ENCODE assay signal across 9 cellular contexts in genomic region chr5:181190711-181191525, GRCh38. TPM values are rescaled to one million over a fixed set of nuclear protein-coding genes. Genes with fewer than 3 reads are reported as not detected.
DNase-seq lines count a peak whose midpoint lies in the region; ATAC-seq and TF ChIP-seq lines count a peak whose summit lies in the region.
"Had no signal": no experiment of that assay in that cellular context is flagged by ENCODE, and none has a peak within 500 bp of the region (broad histone marks: within the 10 kb centered on the region; RNA-seq: fewer than 3 reads in every experiment).

No MANE protein-coding gene starts in this region.

- no peaks in the 10 kb centered on the region for H3K9me3 Mint-ChIP-seq in nephron

- ATAC-seq in GM18907 (IDR thresholded peaks at IDR 0.05; ENCODE audit: unreplicated experiment) (peak; percentile 14), HG03139 (IDR thresholded peaks at IDR 0.05; ENCODE audit: unreplicated experiment) (peak; percentile 1)

- TF ChIP-seq CTCF in epithelial cell of proximal tubule (conservative IDR thresholded peaks at IDR 0.05; ENCODE audit: low read depth, low read length) (peak; percentile 29), nephron (IDR thresholded peaks at IDR 0.05; ENCODE audit: unreplicated experiment in 3 of 3) (peak in 2 of 3 experiments; percentile 10 to 20)

- H3K4me3 ChIP-seq in epithelial cell of proximal tubule (ENCODE audit: low read depth, low read length) = peak overlapping the region; percentile 87

- H3K4me3 Mint-ChIP-seq in nephron = peak overlapping the region; percentile 96 to 99 (median 98)

- no peaks in the 10 kb centered on the region for H3K36me3 Mint-ChIP-seq in nephron (ENCODE audit: low read depth)

- H3K27ac Mint-ChIP-seq in nephron = peak overlapping the region; percentile 47 to 95 (median 71)

- peaks cover 12% of the 10 kb centered on the region for H3K27me3 Mint-ChIP-seq in nephron (ENCODE audit: low read depth)

- DNase-seq in activated CD4-positive, alpha-beta T cell treated with anti-CD3 and anti-CD28 coated beads, Interleukin-2, amount 50 U/mL, for 48 hours = peak; percentile 55 to 63
- DNase-seq in epithelial cell of proximal tubule (ENCODE audit: low read depth) (no peak), DMS53 (lab: John Stamatoyannopoulos, UW) (no peak), NCI-H1930 (lab: John Stamatoyannopoulos, UW) (no peak), NCI-H2107 treated with DMSO at 0.1 percent for 48 hours (lab: John Stamatoyannopoulos, UW; ENCODE audit: unreplicated experiment) (no peak)

- H3K4me1 Mint-ChIP-seq in nephron = peaks cover 10% of the 10 kb centered on the region

RNA-seq across cellular contexts. Expression of gene TRIM7, which starts 14.1 kb away (rescaled TPM):
- 2.7 and 14.6 TPM in 2 replicates for total RNA-seq in epithelial cell of proximal tubule

RNA-seq across cellular contexts. Expression of gene TRIM41, which starts 32.2 kb away (rescaled TPM):
- 10.6 and 12.4 TPM in 2 replicates for total RNA-seq in epithelial cell of proximal tubule

RNA-seq across cellular contexts. Expression of gene OR2V2, which starts 43.5 kb away (rescaled TPM):
- total RNA-seq in epithelial cell of proximal tubule = not detected in 2 replicates
- total RNA-seq: glomerular endothelial cell had no signal

RNA-seq across cellular contexts. Expression of gene RACK1, which starts 52.8 kb away (rescaled TPM):
- total RNA-seq in epithelial cell of proximal tubule = 2,747 and 3,067 TPM in 2 replicates

RNA-seq across cellular contexts. Expression of gene OR2V1, which starts 59.9 kb away (rescaled TPM):
- not detected in 2 replicates for total RNA-seq in epithelial cell of proximal tubule
- total RNA-seq: glomerular endothelial cell had no signal

Comparison
In these comparisons a context has a peak if more than half of its experiments do, and no peak if none do; other contexts are left out.
1. DNase-seq: peak in activated CD4-positive, alpha-beta T cell treated with anti-CD3 and anti-CD28 coated beads, Interleukin-2, amount 50 U/mL, for 48 hours (2 of 2); none in epithelial cell of proximal tubule (single experiment), DMS53 (single experiment), NCI-H1930 (0 of 2) and NCI-H2107 treated with DMSO at 0.1 percent for 48 hours (single experiment).